Comparison of ENCODE assay signal across 27 cellular contexts in the genomic region with DNA sequence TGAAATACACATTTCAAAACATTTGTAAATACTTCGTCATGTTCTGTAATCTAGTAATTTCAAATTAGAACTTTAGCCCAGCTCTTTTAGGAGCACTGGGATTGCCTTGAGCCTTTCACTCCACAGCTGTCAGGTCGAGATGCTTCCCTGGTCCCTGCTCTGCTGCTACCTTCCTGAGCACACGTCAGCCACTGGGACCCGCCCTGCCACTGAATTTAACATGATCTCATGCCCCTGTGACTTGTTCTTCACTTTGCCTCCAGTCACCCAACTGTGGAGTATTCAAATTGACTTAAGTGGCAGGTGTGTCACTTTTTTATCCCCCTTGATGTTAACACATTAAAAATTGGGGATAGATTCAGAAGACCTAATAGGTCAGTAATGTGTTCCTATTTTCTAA. TPM values are rescaled to one million over a fixed set of nuclear protein-coding genes. Genes with fewer than 3 reads are reported as not detected.
A peak's percentile ranks its signal among the peaks of the same experiment; 100 is the strongest.
DNase-seq lines count a peak whose midpoint lies in the region; ATAC-seq and TF ChIP-seq lines count a peak whose summit lies in the region.
"Had no signal": no experiment of that assay in that cellular context is flagged by ENCODE, and none has a peak within 500 bp of the region (broad histone marks: within the 10 kb centered on the region; RNA-seq: fewer than 3 reads in every experiment).

No MANE protein-coding gene starts in this region.

- peaks cover 0 to 73% (median 68%) of the 10 kb centered on the region in 4 donors for H3K4me1 ChIP-seq in sigmoid colon

- ATAC-seq in CD4-positive, alpha-beta T cell (ENCODE audit: poor library complexity) = no peak
- no peak for ATAC-seq in HG03442 (IDR thresholded peaks at IDR 0.05; ENCODE audit: unreplicated experiment)
- ATAC-seq: activated CD8-positive, alpha-beta T cell treated with anti-CD3 and anti-CD28 coated beads, Interleukin-2, amount 10 ng/mL, durations not matched to agents 7 days and 5 days; left ventricle myocardium superior; T-cell had no signal

- CTCF ChIA-PET in CD4-positive, alpha-beta T cell (lab: Charles Lee) = no interaction called here

- intact Hi-C loops in CD4-positive, alpha-beta T cell (cut with DNase I, micrococcal nuclease) = no loop called here
- intact Hi-C loops in sigmoid colon (cut with DNase I) = loop anchor here (5.0 kb wide), 1 partner anchor 56 kb away; no protein-coding TSS in a partner anchor

- POLR2A ChIA-PET in CD4-positive, alpha-beta T cell (lab: Charles Lee) = no interaction called here

- no peak for TF ChIP-seq POLR2A in sigmoid colon (IDR thresholded peaks at IDR 0.05)

- H3K9me3 ChIP-seq in CD4-positive, alpha-beta T cell (ENCODE audit: control insufficient read depth, low read length) = no peaks in the 10 kb centered on the region
- no peaks in the 10 kb centered on the region for H3K9me3 ChIP-seq in sigmoid colon
- H3K9me3 ChIP-seq: BLaER1, Peyer's patch, uterus had no signal

- 25 to 42% methylated on average over 4 of the region's 4 CpGs for WGBS in sigmoid colon, 2 donors

- H3K27me3 Mint-ChIP-seq in CD4-positive, alpha-beta T cell = no peaks in the 10 kb centered on the region

- no peak overlapping the region for H3K27ac ChIP-seq in CD4-positive, alpha-beta T cell (ENCODE audit: low read depth, low read length)
- peak overlapping the region; percentile 39 to 98 (median 96) for H3K27ac ChIP-seq in sigmoid colon
- H3K27ac ChIP-seq: BLaER1, epithelial cell of prostate had no signal

- peak overlapping the region; percentile 12 for H3K4me3 Mint-ChIP-seq in CD4-positive, alpha-beta T cell
- H3K4me3 Mint-ChIP-seq: activated CD8-positive, alpha-beta T cell treated with anti-CD3 and anti-CD28 coated beads, Interleukin-2, amount 10 ng/mL, durations not matched to agents 7 days and 5 days; T-cell had no signal

- no peak overlapping the region for H3K27ac Mint-ChIP-seq in CD4-positive, alpha-beta T cell
- H3K27ac Mint-ChIP-seq: activated CD8-positive, alpha-beta T cell treated with anti-CD3 and anti-CD28 coated beads, Interleukin-2, amount 10 ng/mL, durations not matched to agents 7 days and 5 days; progenitor cell of endocrine pancreas; T-cell had no signal

- no peak overlapping the region for H3K4me3 ChIP-seq in sigmoid colon
- H3K4me3 ChIP-seq: BLaER1, uterus had no signal

- no peaks in the 10 kb centered on the region for H3K9me3 Mint-ChIP-seq in CD4-positive, alpha-beta T cell
- H3K9me3 Mint-ChIP-seq: T-cell had no signal

- TF ChIP-seq CTCF in CD4-positive, alpha-beta T cell (IDR thresholded peaks at IDR 0.05) = no peak
- TF ChIP-seq CTCF in sigmoid colon (IDR thresholded peaks at IDR 0.05) = no peak
- TF ChIP-seq CTCF in GM10266 (IDR thresholded peaks at IDR 0.05; ENCODE audit: control insufficient read depth, insufficient read depth, low read depth, missing control alignments) = no peak

- peaks cover 0 to 14% (median 3%) of the 10 kb centered on the region in 4 donors for H3K36me3 ChIP-seq in sigmoid colon
- H3K36me3 ChIP-seq: uterus had no signal

- H3K36me3 Mint-ChIP-seq in CD4-positive, alpha-beta T cell (ENCODE audit: low read depth) = peaks cover 4% of the 10 kb centered on the region

- no peak for DNase-seq in CD4-positive, alpha-beta T cell
- peak; percentile 42 for DNase-seq in NAMALWA (ENCODE audit: low spot score)
- DNase-seq in germinal center (ENCODE audit: low spot score) = peak; percentile 38
- DNase-seq in sigmoid colon = no peak
- DNase-seq in GM10266 (ENCODE audit: extremely low spot score) = no peak
- no peak for DNase-seq in DMS153 (lab: John Stamatoyannopoulos, UW)
- no peak for DNase-seq in stimulated activated CD4-positive, alpha-beta T cell treated with anti-CD3 and anti-CD28 coated beads, Interleukin-4, amount 100 ng/mL, for 4 hours
- DNase-seq: ACHN; activated CD4-positive, CD25-positive, alpha-beta regulatory T cell treated with anti-CD3 and anti-CD28 coated beads, Interleukin-2, amount 50 U/mL, for 72 hours; activated CD8-positive, alpha-beta T cell treated with anti-CD3 and anti-CD28 coated beads, Interleukin-2, amount 10 ng/mL, durations not matched to agents 7 days and 5 days; activated effector memory CD4-positive, alpha-beta T cell treated with anti-CD3 and anti-CD28 coated beads, Interleukin-2, amount 50 U/mL, for 16 hours; activated T-cell treated with anti-CD3 and anti-CD28 coated beads for 4 hours; Calu3; EL; HCEC 1CT; IMR-90; left ventricle myocardium superior; NCI-H1417 treated with DMSO at 0.1 percent for 48 hours; NCI-H510A treated with DMSO at 0.1 percent for 48 hours; Peyer's patch; substantia nigra; T-cell; uterus had no signal

- peaks cover 26% of the 10 kb centered on the region for H3K4me1 Mint-ChIP-seq in CD4-positive, alpha-beta T cell (ENCODE audit: low read depth)

- no peak for TF ChIP-seq EP300 in sigmoid colon (IDR thresholded peaks at IDR 0.05)

- H3K27me3 ChIP-seq in CD4-positive, alpha-beta T cell (ENCODE audit: control insufficient read depth, insufficient read depth, low read length) = no peaks in the 10 kb centered on the region
- no peaks in the 10 kb centered on the region for H3K27me3 ChIP-seq in sigmoid colon
- H3K27me3 ChIP-seq: Peyer's patch, uterus had no signal

RNA-seq across cellular contexts. Expression of a gene that starts 3.3 kb away (rescaled TPM):
- total RNA-seq in CD4-positive, alpha-beta T cell = 1 to 10 TPM; 3.5 TPM
- 100 to 1,000 TPM; 116 to 205 (median 170) TPM for total RNA-seq in sigmoid colon
- polyA plus RNA-seq in sigmoid colon = 100 to 1,000 TPM in 1 of 3 donors, 10 to 100 TPM in 2; 26.4 to 143 (median 58.3) TPM

Comparison
In these comparisons a context has a peak if more than half of its experiments do, and no peak if none do; other contexts are left out.
1. DNase-seq: peak in NAMALWA (single experiment) and germinal center (single experiment); none in CD4-positive, alpha-beta T cell (0 of 10), sigmoid colon (single experiment), GM10266 (single experiment), DMS153 (single experiment) and stimulated activated CD4-positive, alpha-beta T cell treated with anti-CD3 and anti-CD28 coated beads, Interleukin-4, amount 100 ng/mL, for 4 hours (0 of 2).
2. RNA of a gene that starts 3.3 kb away (total RNA-seq): 116 to 205 TPM in sigmoid colon; 3.5 TPM in CD4-positive, alpha-beta T cell; every median in the first group is over 10 times any median in the second.